In genomic region chr5:93883459-93883858, GRCh38 we compare ENCODE assay signal across 16 cellular contexts.
DNase-seq lines count a peak whose midpoint lies in the region; ATAC-seq and TF ChIP-seq lines count a peak whose summit lies in the region.
"Had no signal": no experiment of that assay in that cellular context is flagged by ENCODE, and none has a peak within 500 bp of the region (broad histone marks: within the 10 kb centered on the region; RNA-seq: fewer than 3 reads in every experiment).

No MANE protein-coding gene starts in this region.

- no peaks in the 10 kb centered on the region for H3K9me3 Mint-ChIP-seq in natural killer cell treated with Interleukin-12 subunit alpha and Interleukin-12 subunit beta and Interleukin-15 and Interleukin-18, amount 100 ng/mL, for 72 hours
- H3K9me3 Mint-ChIP-seq: HFFc6 had no signal

- peaks cover 6% of the 10 kb centered on the region for H3K36me3 Mint-ChIP-seq in natural killer cell treated with Interleukin-12 subunit alpha and Interleukin-12 subunit beta and Interleukin-15 and Interleukin-18, amount 100 ng/mL, for 72 hours

- ATAC-seq in natural killer cell treated with Interleukin-12 subunit alpha and Interleukin-12 subunit beta and Interleukin-15 and Interleukin-18, amount 100 ng/mL, for 72 hours: no peak

- no peak overlapping the region for H3K4me3 Mint-ChIP-seq in natural killer cell treated with Interleukin-12 subunit alpha and Interleukin-12 subunit beta and Interleukin-15 and Interleukin-18, amount 100 ng/mL, for 72 hours
- H3K4me3 Mint-ChIP-seq: HFFc6 had no signal

- H3K27ac Mint-ChIP-seq in natural killer cell treated with Interleukin-12 subunit alpha and Interleukin-12 subunit beta and Interleukin-15 and Interleukin-18, amount 100 ng/mL, for 72 hours: no peak overlapping the region
- H3K27ac Mint-ChIP-seq: HFFc6 had no signal

- POLR2A ChIA-PET in HEK293T (lab: Yijun Ruan, JAX): no interaction called here

- peak overlapping the region; percentile 72; the same call in 1 of the 2 replicates for H3K27ac ChIP-seq in SK-N-MC
- H3K27ac ChIP-seq: SJSA1 had no signal

- no peaks in the 10 kb centered on the region for H3K9me3 ChIP-seq in SK-N-MC (ENCODE audit: low read depth, low read length)
- H3K9me3 ChIP-seq: Caco-2, SJSA1 had no signal

- H3K36me3 ChIP-seq in SK-N-MC (ENCODE audit: insufficient read depth, low read length): no peaks in the 10 kb centered on the region
- H3K36me3 ChIP-seq: SJSA1 had no signal

- CTCF ChIA-PET in HEK293T (lab: Yijun Ruan, JAX): interaction anchor here (0.5 to 0.7 kb wide), 2 partner anchors 24 to 44 kb away, joined by 3 to 4 read pairs; no protein-coding TSS in a partner anchor

- no peak overlapping the region for H3K9ac ChIP-seq in SK-N-MC (ENCODE audit: insufficient read length)

- H3K4me1 Mint-ChIP-seq in natural killer cell treated with Interleukin-12 subunit alpha and Interleukin-12 subunit beta and Interleukin-15 and Interleukin-18, amount 100 ng/mL, for 72 hours (ENCODE audit: low read depth in 2 of 2): peaks cover 22% of the 10 kb centered on the region in 2 donors

- DNase-seq in HEK293T (ENCODE audit: extremely low spot score) (no peak), NCI-H2227 treated with DMSO at 0.1 percent for 48 hours (lab: John Stamatoyannopoulos, UW) (peak; percentile 81), SK-N-MC (ENCODE audit: low read depth, low spot score) (no peak), left kidney (ENCODE audit: low read depth, low spot score) (peak; percentile 74), NCI-H146 (lab: John Stamatoyannopoulos, UW) (no peak), NCI-H345 (lab: John Stamatoyannopoulos, UW) (no peak), GM19240 (ENCODE audit: insufficient read length, low spot score) (no peak)
- no peak for DNase-seq in natural killer cell treated with Interleukin-12 subunit alpha and Interleukin-12 subunit beta and Interleukin-15 and Interleukin-18, amount 100 ng/mL, for 72 hours (ENCODE audit: low spot score)
- DNase-seq: AML-193, Caco-2, GOT3, HFFc6, MM.1S, NCI-H2081, NCI-H82 had no signal

- no peaks in the 10 kb centered on the region for H3K27me3 Mint-ChIP-seq in natural killer cell treated with Interleukin-12 subunit alpha and Interleukin-12 subunit beta and Interleukin-15 and Interleukin-18, amount 100 ng/mL, for 72 hours

- H3K4me3 ChIP-seq in SK-N-MC: peak overlapping the region; percentile 23; the same call in 1 of the 2 replicates
- H3K4me3 ChIP-seq: SJSA1 had no signal

TF ChIP-seq in HEK293T, 16 proteins besides CTCF, POLR2A, EP300 and RAD21:
- TF ChIP-seq LEF1 (IDR thresholded peaks at IDR 0.05; ENCODE audit: borderline replicate concordance) (no peak), CTBP1 (IDR thresholded peaks at IDR 0.05; ENCODE audit: borderline replicate concordance) (no peak), FOXM1 (IDR thresholded peaks at IDR 0.05; ENCODE audit: borderline replicate concordance) (no peak), BHLHE40 (IDR thresholded peaks at IDR 0.05; ENCODE audit: borderline replicate concordance) (no peak), ZNF384 (IDR thresholded peaks at IDR 0.05) (no peak), FOXK2 (IDR thresholded peaks at IDR 0.05) (no peak), HDGF (IDR thresholded peaks at IDR 0.05; ENCODE audit: borderline replicate concordance) (no peak), L3MBTL2 (conservative IDR thresholded peaks at IDR 0.05) (0 out of 2 replicates have a peak, but pooled peaks have one; percentile 29)

Comparison
In these comparisons a context has a peak if more than half of its experiments do, and no peak if none do; other contexts are left out.
1. DNase-seq: peak in NCI-H2227 treated with DMSO at 0.1 percent for 48 hours (single experiment) and left kidney (single experiment); none in HEK293T (single experiment), SK-N-MC (single experiment), NCI-H146 (single experiment), natural killer cell treated with Interleukin-12 subunit alpha and Interleukin-12 subunit beta and Interleukin-15 and Interleukin-18, amount 100 ng/mL, for 72 hours (single experiment), NCI-H345 (single experiment) and GM19240 (single experiment).